8 cellular contexts compared by ENCODE assay signal in the genomic region with DNA sequence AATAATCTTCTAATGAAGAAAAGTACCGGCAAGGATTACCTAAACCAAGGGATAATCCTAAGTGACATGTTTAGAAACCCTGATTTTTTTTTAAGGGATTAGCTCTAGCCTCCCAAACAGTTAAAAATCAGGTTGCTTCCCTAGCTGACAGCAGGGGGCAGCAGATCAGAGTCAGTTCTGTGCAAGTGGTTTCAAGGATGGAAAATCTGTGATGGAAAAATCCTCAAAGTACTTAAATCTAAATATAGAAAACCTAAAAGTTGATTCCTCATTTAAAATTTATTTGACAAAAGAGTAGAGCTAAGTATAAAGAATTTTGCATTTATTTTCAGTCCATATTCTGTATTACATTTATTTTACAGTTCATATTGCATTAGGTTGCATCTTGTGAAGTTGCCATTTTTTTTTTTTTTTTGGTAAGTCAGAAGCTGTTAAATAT.
A peak's percentile ranks its signal among the peaks of the same experiment; 100 is the strongest.
DNase-seq lines count a peak whose midpoint lies in the region; ATAC-seq and TF ChIP-seq lines count a peak whose summit lies in the region.

No MANE protein-coding gene starts in this region.

- no peak overlapping the region for H3K4me3 ChIP-seq in epithelial cell of proximal tubule (ENCODE audit: low read depth, low read length)

- TF ChIP-seq CTCF in GM12872 (IDR thresholded peaks at IDR 0.05; ENCODE audit: insufficient read depth, low read depth, low read length) (peak; percentile 72), epithelial cell of proximal tubule (conservative IDR thresholded peaks at IDR 0.05; ENCODE audit: low read depth, low read length) (peak; percentile 94), neural crest cell (conservative IDR thresholded peaks at IDR 0.05) (peak; percentile 89)

- H3K4me1 Mint-ChIP-seq in neural crest cell, result no peaks in the 10 kb centered on the region

- ATAC-seq in HG03103 (IDR thresholded peaks at IDR 0.05; ENCODE audit: low read depth, unreplicated experiment) (peak; percentile 51), GM21786 (IDR thresholded peaks at IDR 0.05; ENCODE audit: unreplicated experiment) (no peak)

- H3K27me3 Mint-ChIP-seq in neural crest cell (ENCODE audit: low read depth), result no peaks in the 10 kb centered on the region

- H3K9me3 Mint-ChIP-seq in neural crest cell, result no peaks in the 10 kb centered on the region

- peak; percentile 59 for DNase-seq in A172 (ENCODE audit: low spot score)
- peak; percentile 33 to 71 for DNase-seq in NCI-H446 (lab: John Stamatoyannopoulos, UW)
- peak; percentile 5 to 10 for DNase-seq in activated CD4-positive, alpha-beta T cell treated with anti-CD3 and anti-CD28 coated beads, Interleukin-2, amount 50 U/mL, for 4 hours
- DNase-seq in epithelial cell of proximal tubule (ENCODE audit: low read depth), result peak; percentile 4
- peak; percentile 64 for DNase-seq in neural crest cell (ENCODE audit: low read depth, low spot score)

- no peak overlapping the region for H3K27ac Mint-ChIP-seq in neural crest cell (ENCODE audit: unreplicated experiment)

- H3K36me3 Mint-ChIP-seq in neural crest cell (ENCODE audit: low read depth), result no peaks in the 10 kb centered on the region

- no peak overlapping the region for H3K4me3 Mint-ChIP-seq in neural crest cell

Comparison
In these comparisons a context has a peak if more than half of its experiments do, and no peak if none do; other contexts are left out.
1. DNase-seq: peak in every context shown above with its lines; median percentile 64 in neural crest cell; 59 in A172; 52 in NCI-H446; 8 in activated CD4-positive, alpha-beta T cell treated with anti-CD3 and anti-CD28 coated beads, Interleukin-2, amount 50 U/mL, for 4 hours; 4 in epithelial cell of proximal tubule.